Comparison of ENCODE assay signal across 28 cellular contexts in the genomic region with DNA sequence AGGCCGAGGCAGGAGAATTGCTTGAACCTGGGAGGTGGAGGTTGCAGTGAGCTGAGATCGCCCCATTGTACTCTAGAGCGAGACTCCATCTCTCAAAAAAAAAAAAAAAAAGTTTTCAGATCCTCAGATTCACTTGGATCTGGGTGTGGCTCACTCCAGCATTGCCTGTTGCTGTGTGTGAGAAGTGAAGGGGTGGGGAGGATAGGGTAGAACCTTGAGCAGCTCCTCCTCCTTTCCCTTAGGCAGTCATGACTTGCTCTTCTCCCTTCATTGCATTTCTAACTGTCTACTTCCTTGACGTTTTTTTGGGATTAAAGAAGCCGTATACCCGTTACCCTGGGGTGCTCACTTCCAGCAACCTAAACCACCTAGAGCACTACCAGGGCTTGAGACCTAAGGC.
"Had no signal": no experiment of that assay in that cellular context is flagged by ENCODE, and none has a peak within 500 bp of the region (broad histone marks: within the 10 kb centered on the region; RNA-seq: fewer than 3 reads in every experiment).

No MANE protein-coding gene starts in this region.

- H3K9ac ChIP-seq: neural progenitor cell, parathyroid adenoma had no signal

- H3K9me3 ChIP-seq: esophagus muscularis mucosa, heart right ventricle, prostate gland, right atrium auricular region, thyroid gland had no signal

- DNase-seq: cerebellar nuclear complex; dorsolateral prefrontal cortex; effector CD4-positive, alpha-beta T cell; foreskin melanocyte; glutamatergic neuron; heart right ventricle; hypothalamus; immature natural killer cell; islet precursor cell; naive thymus-derived CD4-positive, alpha-beta T cell; stimulated activated CD4-positive, alpha-beta T cell treated with anti-CD3 and anti-CD28 coated beads, Interleukin-12 subunit alpha, Interleukin-12 subunit beta, amount 100 ng/mL, for 4 hours; stimulated activated CD4-positive, alpha-beta T cell treated with anti-CD3 and anti-CD28 coated beads, Interleukin-1b, Interleukin-23, amount 100 ng/mL, for 48 hours; stimulated activated CD4-positive, alpha-beta T cell treated with anti-CD3 and anti-CD28 coated beads, Interleukin-4, amount 100 ng/mL, for 1 hour; stimulated activated CD8-positive, alpha-beta memory T cell treated with anti-CD3 and anti-CD28 coated beads, Interleukin-4, amount 100 ng/mL, for 48 hours; stimulated activated naive CD4-positive, alpha-beta T cell; stimulated activated naive CD8-positive, alpha-beta T cell treated with anti-CD3 and anti-CD28 coated beads, Interleukin-15, amount 100 ng/mL, for 72 hours; thyroid gland; trophoblast cell had no signal

- H2AFZ ChIP-seq: neural progenitor cell, parathyroid adenoma had no signal

- H3K4me3 ChIP-seq: dorsolateral prefrontal cortex, esophagus muscularis mucosa, heart right ventricle, lung, neural progenitor cell, prostate gland, right atrium auricular region, smooth muscle cell, thyroid gland had no signal

- H3K4me1 ChIP-seq: esophagus muscularis mucosa, heart right ventricle, neural progenitor cell, parathyroid adenoma, prostate gland, right atrium auricular region, thyroid gland had no signal

- H3K36me3 ChIP-seq: neural progenitor cell, prostate gland had no signal

- H3K79me2 ChIP-seq: parathyroid adenoma had no signal

- H3K27me3 ChIP-seq: dorsolateral prefrontal cortex, esophagus muscularis mucosa, heart right ventricle, neural progenitor cell, right atrium auricular region, thyroid gland had no signal

- ATAC-seq: heart right ventricle; left lobe of liver; naive thymus-derived CD4-positive, alpha-beta T cell; sciatic nerve; stimulated activated naive CD8-positive, alpha-beta T cell treated with anti-CD3 and anti-CD28 coated beads, Interleukin-15, amount 100 ng/mL, for 72 hours had no signal

- H3K4me2 ChIP-seq: neural progenitor cell, smooth muscle cell had no signal

- H3K27ac ChIP-seq: epithelial cell of prostate, esophagus muscularis mucosa, heart right ventricle, neural progenitor cell, parathyroid adenoma, prostate gland, right atrium auricular region, thyroid gland had no signal
